ENCODE assay signal across 1 cellular context in genomic region chr1:63522891-63523728, GRCh38.
TF ChIP-seq lines count a peak whose summit lies in the region.

Gene EFCAB7 (plus strand): TSS chr1:63523525. CDS start chr1:63525573, 2,048 bp downstream.
Gene ITGB3BP (minus strand): TSS chr1:63523225. CDS start chr1:63523133, 92 bp downstream.

TF ChIP-seq in HEK293, 187 proteins besides CTCF, POLR2A, EP300 and RAD21 (continued from another document and continues in another):
- TF ChIP-seq ZNF280D (tag by site-specific recombination; IDR thresholded peaks at IDR 0.05): peak; percentile 97
- peak; percentile 99 for TF ChIP-seq GLI4 (tag by site-specific recombination; IDR thresholded peaks at IDR 0.05)
- peak; percentile 60; the same call in 1 of the 2 replicates for TF ChIP-seq ZNF133 (tag by site-specific recombination; IDR thresholded peaks at IDR 0.05)
- TF ChIP-seq TSHZ1 (tag by site-specific recombination; IDR thresholded peaks at IDR 0.05; ENCODE audit: borderline replicate concordance): peak; percentile 86
- TF ChIP-seq ZNF837 (tag by site-specific recombination; IDR thresholded peaks at IDR 0.05): peak; percentile 70; the same call in 1 of the 2 replicates
- TF ChIP-seq SETDB1 (IDR thresholded peaks at IDR 0.05; ENCODE audit: insufficient read length, low read length): peak; percentile 90
- TF ChIP-seq MYNN (tag by site-specific recombination; IDR thresholded peaks at IDR 0.05; ENCODE audit: borderline replicate concordance): peak; percentile 90
- TF ChIP-seq TRIM28 (IDR thresholded peaks at IDR 0.05; ENCODE audit: borderline replicate concordance, low read length): peak; percentile 100
- TF ChIP-seq ZBTB7A (tag by site-specific recombination; IDR thresholded peaks at IDR 0.05; ENCODE audit: low read depth): peak; percentile 96
- peak; percentile 42; the same call in 1 of the 2 replicates for TF ChIP-seq TCF7L2 (IDR thresholded peaks at IDR 0.05; ENCODE audit: borderline replicate concordance, low read depth, low read length)
- TF ChIP-seq ZNF18 (tag by site-specific recombination; IDR thresholded peaks at IDR 0.05): peak; percentile 84
- TF ChIP-seq ZNF311 (tag by site-specific recombination; IDR thresholded peaks at IDR 0.05; ENCODE audit: borderline replicate concordance): no peak
- TF ChIP-seq ZNF423 (tag by site-specific recombination; IDR thresholded peaks at IDR 0.05): no peak
- 0 out of 2 replicates have a peak, but pooled peaks have one; percentile 57 for TF ChIP-seq ZNF354C (tag by site-specific recombination; IDR thresholded peaks at IDR 0.05; ENCODE audit: borderline replicate concordance, low read depth)
- TF ChIP-seq ZSCAN5A (tag by site-specific recombination; IDR thresholded peaks at IDR 0.05): peak; percentile 100
- TF ChIP-seq ZNF350 (tag by site-specific recombination; IDR thresholded peaks at IDR 0.05): no peak
- no peak; the same call in 1 of the 2 replicates for TF ChIP-seq ZNF488 (tag by site-specific recombination; IDR thresholded peaks at IDR 0.05)
- TF ChIP-seq REST (tag by site-specific recombination; IDR thresholded peaks at IDR 0.05): peak; percentile 95
- peak; percentile 85; the same call in 1 of the 2 replicates for TF ChIP-seq ZNF239 (tag by site-specific recombination; IDR thresholded peaks at IDR 0.05)
- no peak for TF ChIP-seq ELK4 (IDR thresholded peaks at IDR 0.05; ENCODE audit: borderline replicate concordance, low read depth, low read length)
- TF ChIP-seq BCL11B (tag by site-specific recombination; IDR thresholded peaks at IDR 0.05; ENCODE audit: low read depth): peak; percentile 78; the same call in 1 of the 2 replicates
- peak; percentile 92 for TF ChIP-seq SCRT1 (tag by site-specific recombination; IDR thresholded peaks at IDR 0.05; ENCODE audit: borderline replicate concordance)
- TF ChIP-seq ZNF280C (tag by site-specific recombination; IDR thresholded peaks at IDR 0.05): no peak
- peak; percentile 90 for TF ChIP-seq ZBTB6 (tag by site-specific recombination; IDR thresholded peaks at IDR 0.05)
- peak; percentile 88 for TF ChIP-seq ZBTB21 (tag by site-specific recombination; IDR thresholded peaks at IDR 0.05)
- peak; percentile 44; the same call in 1 of the 2 replicates for TF ChIP-seq HOXD13 (CRISPR knock-in tag; IDR thresholded peaks at IDR 0.05; ENCODE audit: borderline replicate concordance)
- no peak for TF ChIP-seq ZNF416 (tag by site-specific recombination; IDR thresholded peaks at IDR 0.05)
- TF ChIP-seq ZBTB44 (tag by site-specific recombination; IDR thresholded peaks at IDR 0.05): peak; percentile 67; the same call in 1 of the 2 replicates
- TF ChIP-seq AEBP2 (tag by site-specific recombination; IDR thresholded peaks at IDR 0.05; ENCODE audit: borderline replicate concordance): peak; percentile 78; the same call in 1 of the 2 replicates
- TF ChIP-seq ZNF664 (tag by site-specific recombination; IDR thresholded peaks at IDR 0.05): peak; percentile 93
